Comparison of ENCODE assay signal across 23 cellular contexts in the genomic region with DNA sequence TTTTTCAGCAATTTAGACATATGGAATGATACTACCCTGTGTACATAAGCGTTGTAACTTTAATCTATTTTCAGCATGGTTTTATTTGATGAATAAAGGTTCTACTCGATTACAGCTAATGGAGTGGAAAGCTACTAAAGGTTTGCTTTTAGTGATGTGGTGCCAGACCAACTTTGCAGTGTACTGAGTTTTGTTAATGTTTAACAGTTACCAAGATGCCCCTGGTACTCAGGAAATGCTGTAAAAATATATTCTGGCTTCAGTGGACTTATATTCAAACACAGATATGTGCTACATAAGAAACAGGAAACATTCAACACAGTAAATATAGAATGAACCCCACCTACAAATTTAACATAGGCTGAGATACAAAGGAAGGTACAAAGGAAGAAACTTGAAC.
DNase-seq lines count a peak whose midpoint lies in the region; ATAC-seq and TF ChIP-seq lines count a peak whose summit lies in the region.
"Had no signal": no experiment of that assay in that cellular context is flagged by ENCODE, and none has a peak within 500 bp of the region (broad histone marks: within the 10 kb centered on the region; RNA-seq: fewer than 3 reads in every experiment).

No MANE protein-coding gene starts in this region.

- peak; percentile 44 for ATAC-seq in HG03432 (IDR thresholded peaks at IDR 0.05; ENCODE audit: unreplicated experiment)
- peak; percentile 24 for ATAC-seq in body of pancreas
- peak; percentile 25 for ATAC-seq in left lobe of liver
- ATAC-seq in GM21423 (IDR thresholded peaks at IDR 0.05; ENCODE audit: unreplicated experiment), result no peak
- ATAC-seq in Right ventricle myocardium superior (ENCODE audit: poor library complexity), result no peak
- ATAC-seq in stimulated activated memory B cell treated with anti-CD40 and anti-IgM and Interleukin-4, amounts not matched to agents 10 μg/mL and 1 μg/mL and 100 μg/mL, for 72 hours, result no peak
- ATAC-seq: activated CD8-positive, alpha-beta memory T cell treated with anti-CD3 and anti-CD28 coated beads, Interleukin-2, amount 10 ng/mL, durations not matched to agents 7 days and 5 days; gastrocnemius medialis; Right ventricle myocardium inferior; stimulated activated naive B cell treated with anti-CD40 and anti-IgM and Interleukin-4, amounts not matched to agents 10 μg/mL and 1 μg/mL and 100 μg/mL, for 72 hours had no signal

- intact Hi-C loops in body of pancreas (cut with DNase I) (no loop called here), Right ventricle myocardium superior (cut with DNase I) (no loop called here)

- no peak for TF ChIP-seq CTCF in body of pancreas (IDR thresholded peaks at IDR 0.05)

- TF ChIP-seq POLR2A in body of pancreas (IDR thresholded peaks at IDR 0.05), result no peak

- no peaks in the 10 kb centered on the region for H3K9me3 Mint-ChIP-seq in stimulated activated memory B cell treated with anti-CD40 and anti-IgM and Interleukin-4, amounts not matched to agents 10 μg/mL and 1 μg/mL and 100 μg/mL, for 72 hours
- H3K9me3 Mint-ChIP-seq: stimulated activated naive B cell treated with anti-CD40 and anti-IgM and Interleukin-4, amounts not matched to agents 10 μg/mL and 1 μg/mL and 100 μg/mL, for 72 hours had no signal

- H3K4me2 ChIP-seq in BLaER1, result peak overlapping the region; percentile 26; the same call in 1 of the 2 replicates

- H3K4me3 ChIP-seq in BLaER1, result no peak overlapping the region
- no peak overlapping the region for H3K4me3 ChIP-seq in body of pancreas
- H3K4me3 ChIP-seq: gastrocnemius medialis, sigmoid colon had no signal

- H4K20me1 ChIP-seq in BLaER1, result no peaks in the 10 kb centered on the region

- H3K4me3 Mint-ChIP-seq in stimulated activated memory B cell treated with anti-CD40 and anti-IgM and Interleukin-4, amounts not matched to agents 10 μg/mL and 1 μg/mL and 100 μg/mL, for 72 hours, result no peak overlapping the region
- H3K4me3 Mint-ChIP-seq: activated CD8-positive, alpha-beta memory T cell treated with anti-CD3 and anti-CD28 coated beads, Interleukin-2, amount 10 ng/mL, durations not matched to agents 7 days and 5 days; stimulated activated naive B cell treated with anti-CD40 and anti-IgM and Interleukin-4, amounts not matched to agents 10 μg/mL and 1 μg/mL and 100 μg/mL, for 72 hours had no signal

- H3K27ac Mint-ChIP-seq in stimulated activated memory B cell treated with anti-CD40 and anti-IgM and Interleukin-4, amounts not matched to agents 10 μg/mL and 1 μg/mL and 100 μg/mL, for 72 hours, result no peak overlapping the region
- H3K27ac Mint-ChIP-seq: activated CD8-positive, alpha-beta memory T cell treated with anti-CD3 and anti-CD28 coated beads, Interleukin-2, amount 10 ng/mL, durations not matched to agents 7 days and 5 days; stimulated activated naive B cell treated with anti-CD40 and anti-IgM and Interleukin-4, amounts not matched to agents 10 μg/mL and 1 μg/mL and 100 μg/mL, for 72 hours had no signal

- H3K4me1 ChIP-seq in BLaER1 (peaks cover 7% of the 10 kb centered on the region; the same call in 1 of the 2 replicates), body of pancreas (no peaks in the 10 kb centered on the region)
- H3K4me1 ChIP-seq: gastrocnemius medialis, sigmoid colon had no signal

- DNase-seq in body of pancreas (no peak), left lobe of liver (ENCODE audit: low spot score) (no peak), Right ventricle myocardium superior (no peak), NCI-H446 treated with DMSO at 0.1 percent for 48 hours (lab: John Stamatoyannopoulos, UW) (no peak)
- DNase-seq: activated CD8-positive, alpha-beta memory T cell treated with anti-CD3 and anti-CD28 coated beads, Interleukin-2, amount 10 ng/mL, durations not matched to agents 7 days and 5 days; activated naive CD4-positive, alpha-beta T cell; activated T-cell treated with anti-CD3 and anti-CD28 coated beads, Interleukin-2, amount 50 U/mL, for 48 hours; cerebellar nuclear complex; gastrocnemius medialis; hypothalamus; NCI-H1105; NCI-H2029; sigmoid colon; stimulated activated CD4-positive, alpha-beta T cell treated with anti-CD3 and anti-CD28 coated beads, Interleukin-4, amount 100 ng/mL, for 4 hours; stimulated activated naive B cell treated with anti-CD40 and anti-IgM and Interleukin-4, amounts not matched to agents 10 μg/mL and 1 μg/mL and 100 μg/mL, for 72 hours; T-helper 9 cell; WERI-Rb-1 had no signal

- no peaks in the 10 kb centered on the region for H3K27me3 Mint-ChIP-seq in stimulated activated memory B cell treated with anti-CD40 and anti-IgM and Interleukin-4, amounts not matched to agents 10 μg/mL and 1 μg/mL and 100 μg/mL, for 72 hours
- H3K27me3 Mint-ChIP-seq: activated CD8-positive, alpha-beta memory T cell treated with anti-CD3 and anti-CD28 coated beads, Interleukin-2, amount 10 ng/mL, durations not matched to agents 7 days and 5 days; stimulated activated naive B cell treated with anti-CD40 and anti-IgM and Interleukin-4, amounts not matched to agents 10 μg/mL and 1 μg/mL and 100 μg/mL, for 72 hours had no signal

- WGBS in body of pancreas, 2 donors, result 22 to 29% methylated on average over 2 of the region's 2 CpGs

- no peak overlapping the region for H3K9ac ChIP-seq in BLaER1

- H3K27me3 ChIP-seq in BLaER1, result no peaks in the 10 kb centered on the region
- no peaks in the 10 kb centered on the region for H3K27me3 ChIP-seq in body of pancreas
- H3K27me3 ChIP-seq: gastrocnemius medialis, sigmoid colon had no signal

- no peaks in the 10 kb centered on the region for H3K4me1 Mint-ChIP-seq in stimulated activated memory B cell treated with anti-CD40 and anti-IgM and Interleukin-4, amounts not matched to agents 10 μg/mL and 1 μg/mL and 100 μg/mL, for 72 hours
- H3K4me1 Mint-ChIP-seq: activated CD8-positive, alpha-beta memory T cell treated with anti-CD3 and anti-CD28 coated beads, Interleukin-2, amount 10 ng/mL, durations not matched to agents 7 days and 5 days; stimulated activated naive B cell treated with anti-CD40 and anti-IgM and Interleukin-4, amounts not matched to agents 10 μg/mL and 1 μg/mL and 100 μg/mL, for 72 hours had no signal

- H3K27ac ChIP-seq in BLaER1 (no peak overlapping the region), body of pancreas (no peak overlapping the region)
- H3K27ac ChIP-seq: C4-2B, gastrocnemius medialis, sigmoid colon, WERI-Rb-1 had no signal

- H3K36me3 ChIP-seq in BLaER1, result no peaks in the 10 kb centered on the region
- no peaks in the 10 kb centered on the region for H3K36me3 ChIP-seq in body of pancreas (replicated peaks in 1 of 2; ENCODE audit: insufficient read depth in 1 of 2, low read depth in 2 of 2)
- H3K36me3 ChIP-seq: gastrocnemius medialis, sigmoid colon, WERI-Rb-1 had no signal

- H3K36me3 Mint-ChIP-seq in stimulated activated memory B cell treated with anti-CD40 and anti-IgM and Interleukin-4, amounts not matched to agents 10 μg/mL and 1 μg/mL and 100 μg/mL, for 72 hours, result no peaks in the 10 kb centered on the region
- H3K36me3 Mint-ChIP-seq: activated CD8-positive, alpha-beta memory T cell treated with anti-CD3 and anti-CD28 coated beads, Interleukin-2, amount 10 ng/mL, durations not matched to agents 7 days and 5 days; stimulated activated naive B cell treated with anti-CD40 and anti-IgM and Interleukin-4, amounts not matched to agents 10 μg/mL and 1 μg/mL and 100 μg/mL, for 72 hours had no signal

- H3K9me3 ChIP-seq in BLaER1 (no peaks in the 10 kb centered on the region), body of pancreas (no peaks in the 10 kb centered on the region)
- H3K9me3 ChIP-seq: gastrocnemius medialis, sigmoid colon had no signal

Comparison
In these comparisons a context has a peak if more than half of its experiments do, and no peak if none do; other contexts are left out.
1. ATAC-seq: peak in HG03432 (single experiment), body of pancreas (single experiment) and left lobe of liver (single experiment); none in GM21423 (single experiment), Right ventricle myocardium superior (single experiment) and stimulated activated memory B cell treated with anti-CD40 and anti-IgM and Interleukin-4, amounts not matched to agents 10 μg/mL and 1 μg/mL and 100 μg/mL, for 72 hours (single experiment).